19 cellular contexts compared by ENCODE assay signal in genomic region chr6:96212076-96212475, GRCh38.
"Had no signal": no experiment of that assay in that cellular context is flagged by ENCODE, and none has a peak within 500 bp of the region (broad histone marks: within the 10 kb centered on the region; RNA-seq: fewer than 3 reads in every experiment).

No MANE protein-coding gene starts in this region.

- H3K4me1 ChIP-seq: esophagus squamous epithelium, gastroesophageal sphincter, neural progenitor cell, right atrium auricular region, sigmoid colon, stomach had no signal

- H3K9me3 ChIP-seq: esophagus squamous epithelium, gastroesophageal sphincter, ovary, right atrium auricular region, sigmoid colon, stomach had no signal

- DNase-seq: effector memory CD8-positive, alpha-beta T cell; esophagus squamous epithelium; foreskin fibroblast; kidney; mammary epithelial cell; natural killer cell; nucleus accumbens; ovary; sigmoid colon; stimulated activated naive CD4-positive, alpha-beta T cell; stomach; substantia nigra; trophoblast cell had no signal

- H3K27me3 ChIP-seq: esophagus squamous epithelium, gastroesophageal sphincter, neural progenitor cell, ovary, right atrium auricular region, sigmoid colon, stomach had no signal

- H3K4me3 ChIP-seq: esophagus squamous epithelium, gastroesophageal sphincter, neural progenitor cell, ovary, right atrium auricular region, sigmoid colon, skin epidermis, stomach had no signal

- ATAC-seq: effector memory CD8-positive, alpha-beta T cell; gastroesophageal sphincter; left lobe of liver; natural killer cell had no signal

- H3K36me3 ChIP-seq: esophagus squamous epithelium, gastroesophageal sphincter, neural progenitor cell, ovary, right atrium auricular region, sigmoid colon, stomach had no signal

- H3K27ac ChIP-seq: epithelial cell of prostate, esophagus squamous epithelium, gastroesophageal sphincter, neural progenitor cell, ovary, right atrium auricular region, sigmoid colon, skin epidermis, stomach had no signal
